In the genomic region with DNA sequence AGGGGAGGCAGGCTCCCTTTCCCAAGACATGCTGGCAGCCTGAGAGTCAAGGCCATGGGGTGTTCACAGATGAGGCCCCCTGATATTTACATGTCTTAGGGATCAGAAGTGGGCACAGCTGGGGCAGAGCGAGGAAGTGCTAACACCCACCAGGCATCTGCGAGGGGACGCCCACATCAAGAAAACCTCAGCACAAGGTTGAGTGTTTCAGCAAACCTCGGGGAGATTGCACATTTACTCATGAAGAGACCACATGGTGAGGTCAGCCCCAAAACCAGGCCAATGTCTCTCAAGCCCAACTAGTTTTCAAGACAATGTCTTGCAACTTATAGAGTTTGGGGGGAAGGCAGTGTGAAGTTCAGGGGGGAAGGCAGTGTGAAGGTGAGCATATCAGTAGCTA, we compare ENCODE assay signal across 1 cellular context.
TF ChIP-seq lines count a peak whose summit lies in the region.

No MANE protein-coding gene starts in this region.

TF ChIP-seq in HepG2, 621 proteins besides CTCF, POLR2A, EP300 and RAD21:
- TF ChIP-seq, protein P1, sequence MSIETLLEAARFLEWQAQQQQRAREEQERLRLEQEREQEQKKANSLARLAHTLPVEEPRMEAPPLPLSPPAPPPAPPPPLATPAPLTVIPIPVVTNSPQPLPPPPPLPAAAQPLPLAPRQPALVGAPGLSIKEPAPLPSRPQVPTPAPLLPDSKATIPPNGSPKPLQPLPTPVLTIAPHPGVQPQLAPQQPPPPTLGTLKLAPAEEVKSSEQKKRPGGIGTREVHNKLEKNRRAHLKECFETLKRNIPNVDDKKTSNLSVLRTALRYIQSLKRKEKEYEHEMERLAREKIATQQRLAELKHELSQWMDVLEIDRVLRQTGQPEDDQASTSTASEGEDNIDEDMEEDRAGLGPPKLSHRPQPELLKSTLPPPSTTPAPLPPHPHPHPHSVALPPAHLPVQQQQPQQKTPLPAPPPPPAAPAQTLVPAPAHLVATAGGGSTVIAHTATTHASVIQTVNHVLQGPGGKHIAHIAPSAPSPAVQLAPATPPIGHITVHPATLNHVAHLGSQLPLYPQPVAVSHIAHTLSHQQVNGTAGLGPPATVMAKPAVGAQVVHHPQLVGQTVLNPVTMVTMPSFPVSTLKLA (IDR thresholded peaks at IDR 0.05), result 0 out of 2 replicates have a peak, but pooled peaks have one; percentile 54
- TF ChIP-seq SP4 (CRISPR knock-in tag; IDR thresholded peaks at IDR 0.05), result no peak
TF ChIP-seq in HepG2: peak in this region for 1.
